Comparison of ENCODE assay signal across 18 cellular contexts in the genomic region with DNA sequence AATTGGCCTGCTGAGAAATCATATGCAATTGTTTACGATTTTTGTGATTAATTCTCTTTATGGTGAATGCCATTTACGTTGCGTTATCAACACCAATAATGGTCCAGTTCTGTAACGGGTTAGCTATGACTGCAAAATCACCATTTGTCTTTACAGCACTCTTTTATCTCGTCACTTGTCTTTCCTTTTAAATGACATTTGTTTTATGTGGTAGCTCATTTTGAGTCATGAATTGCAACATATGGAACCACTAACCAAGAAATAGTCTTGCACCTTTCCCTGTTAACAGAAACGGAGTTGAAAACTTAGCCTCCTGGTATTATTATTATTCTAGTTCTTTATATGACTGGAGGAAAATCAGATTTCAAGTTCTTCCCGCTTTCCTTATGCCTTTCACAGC. TPM values are rescaled to one million over a fixed set of nuclear protein-coding genes. Genes with fewer than 3 reads are reported as not detected.
"Had no signal": no experiment of that assay in that cellular context is flagged by ENCODE, and none has a peak within 500 bp of the region (broad histone marks: within the 10 kb centered on the region; RNA-seq: fewer than 3 reads in every experiment).

No MANE protein-coding gene starts in this region.

- DNase-seq: activated CD4-positive, alpha-beta T cell treated with anti-CD3 and anti-CD28 coated beads, Interleukin-2, amount 50 U/mL, for 48 hours; activated effector memory CD4-positive, alpha-beta T cell treated with Interleukin-2 at 50 U/mL for 16 hours; adrenal gland; cortex of kidney; effector CD8-positive, alpha-beta T cell; heart left ventricle; left colon; naive thymus-derived CD8-positive, alpha-beta T cell; stimulated activated CD4-positive, alpha-beta T cell treated with anti-CD3 and anti-CD28 coated beads, Interleukin-4, amount 100 ng/mL, for 24 hours; stimulated activated naive CD4-positive, alpha-beta T cell; T-cell; T-helper 9 cell; upper lobe of left lung had no signal

- H3K4me3 ChIP-seq: adrenal gland, heart left ventricle, SJSA1, skin epidermis, suprapubic skin, upper lobe of left lung had no signal

- H3K27ac ChIP-seq: SJSA1 had no signal

- H3K36me3 Mint-ChIP-seq: activated naive CD4-positive, alpha-beta T cell treated with anti-CD3 and anti-CD28 coated beads, Interleukin-2, amount 50 U/mL, for 24 hours; naive thymus-derived CD8-positive, alpha-beta T cell; T-cell had no signal

- H3K9me3 ChIP-seq: adrenal gland, heart left ventricle, SJSA1, suprapubic skin, upper lobe of left lung had no signal

- H3K4me1 Mint-ChIP-seq: central memory CD8-positive, alpha-beta T cell had no signal

- ATAC-seq: heart left ventricle; left colon; naive thymus-derived CD8-positive, alpha-beta T cell; T-cell had no signal

- H3K27me3 ChIP-seq: adrenal gland, heart left ventricle, SJSA1, suprapubic skin, upper lobe of left lung had no signal

- H3K9me3 Mint-ChIP-seq: central memory CD8-positive, alpha-beta T cell; T-cell had no signal

- H3K27ac Mint-ChIP-seq: activated naive CD4-positive, alpha-beta T cell treated with anti-CD3 and anti-CD28 coated beads, Interleukin-2, amount 50 U/mL, for 24 hours; naive thymus-derived CD8-positive, alpha-beta T cell; T-cell had no signal

- H3K36me3 ChIP-seq: adrenal gland, heart left ventricle, SJSA1, suprapubic skin, upper lobe of left lung had no signal

- H3K4me3 Mint-ChIP-seq: activated naive CD4-positive, alpha-beta T cell treated with anti-CD3 and anti-CD28 coated beads, Interleukin-2, amount 50 U/mL, for 24 hours; central memory CD8-positive, alpha-beta T cell; naive thymus-derived CD8-positive, alpha-beta T cell; T-cell had no signal

RNA-seq across cellular contexts. Expression of a gene that starts 3.1 kb away (rescaled TPM):
- total RNA-seq: naive thymus-derived CD8-positive, alpha-beta T cell had no signal
